ENCODE assay signal across 9 cellular contexts in the genomic region with DNA sequence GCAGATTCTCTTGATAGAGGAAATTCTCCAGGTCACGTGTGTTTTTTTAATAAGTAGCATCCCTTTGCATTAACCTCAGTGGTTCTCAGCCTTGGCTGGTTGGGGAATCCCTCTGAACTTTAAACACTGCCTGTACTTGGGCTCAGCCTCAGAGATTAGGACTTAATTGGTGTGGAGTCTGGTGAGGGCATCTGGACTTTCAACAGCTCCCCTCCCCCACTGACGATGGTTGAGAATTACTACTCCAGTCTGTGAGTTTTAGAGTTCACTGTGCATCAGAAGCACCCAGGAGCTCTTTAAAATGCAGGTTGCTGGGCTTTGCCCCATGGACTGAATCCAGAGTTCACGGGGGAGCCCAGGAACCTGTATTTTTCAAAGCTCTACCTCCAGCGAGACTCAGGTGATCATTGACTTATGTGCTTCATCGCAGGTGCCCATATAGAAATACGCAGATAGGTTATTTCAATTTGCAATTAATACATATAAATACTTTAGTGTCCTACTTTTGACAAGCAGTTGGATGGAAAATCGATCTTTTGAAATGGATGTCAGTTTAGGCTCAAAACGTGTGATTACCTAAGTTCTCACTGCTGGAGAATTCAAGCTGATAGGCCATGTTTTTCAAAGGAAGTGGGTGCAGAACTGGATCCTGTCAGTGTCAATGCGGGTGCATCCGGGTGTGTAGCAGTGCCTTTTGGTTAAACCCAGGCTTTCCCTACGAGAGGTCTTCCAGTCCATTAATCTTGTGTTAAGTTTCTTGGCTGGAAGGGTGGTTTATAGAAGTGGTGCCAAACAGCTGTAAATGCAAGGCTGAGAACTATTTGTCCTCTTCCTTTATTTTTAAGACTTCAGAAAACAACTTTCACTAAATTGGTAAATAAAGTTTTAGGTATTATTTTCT.
A peak's percentile ranks its signal among the peaks of the same experiment; 100 is the strongest.
DNase-seq lines count a peak whose midpoint lies in the region; ATAC-seq and TF ChIP-seq lines count a peak whose summit lies in the region.
"Had no signal": no experiment of that assay in that cellular context is flagged by ENCODE, and none has a peak within 500 bp of the region (broad histone marks: within the 10 kb centered on the region; RNA-seq: fewer than 3 reads in every experiment).

No MANE protein-coding gene starts in this region.

- no peaks in the 10 kb centered on the region for H3K36me3 ChIP-seq in cardiac muscle cell
- H3K36me3 ChIP-seq in endodermal cell (ENCODE audit: control insufficient read depth, insufficient read depth, low read length): peaks cover 33% of the 10 kb centered on the region
- H3K36me3 ChIP-seq in mesodermal cell (ENCODE audit: control insufficient read depth, insufficient read depth, low read length): no peaks in the 10 kb centered on the region

- CTCF ChIA-PET in WTC11 (lab: Charles Lee): no interaction called here

- no peak overlapping the region for H3K18ac ChIP-seq in H9 (ENCODE audit: insufficient read length, low read depth, low read length)

- no peak overlapping the region for H3K23ac ChIP-seq in H9 (ENCODE audit: insufficient read length, low read depth, low read length)

- no peak overlapping the region for H4K91ac ChIP-seq in H9 (ENCODE audit: insufficient read length, low read depth, low read length)

- H3K27ac ChIP-seq in cardiac muscle cell (no peak overlapping the region), endodermal cell (ENCODE audit: low read depth, low read length) (no peak overlapping the region), mesodermal cell (ENCODE audit: low read depth, low read length, severe bottlenecking) (peak overlapping the region; percentile 62), H9 (ENCODE audit: insufficient read length, low read depth, low read length) (no peak overlapping the region)

- peaks cover 28% of the 10 kb centered on the region for H3K4me1 ChIP-seq in cardiac muscle cell (ENCODE audit: low read depth)
- peaks cover 20% of the 10 kb centered on the region for H3K4me1 ChIP-seq in endodermal cell (ENCODE audit: control insufficient read depth, insufficient read depth, low read length)
- H3K4me1 ChIP-seq in mesodermal cell (ENCODE audit: control insufficient read depth, insufficient read depth, low read length, poor library complexity, severe bottlenecking): peaks cover 37% of the 10 kb centered on the region
- peaks cover 16% of the 10 kb centered on the region; the same call in 1 of the 2 replicates for H3K4me1 ChIP-seq in H9 (ENCODE audit: insufficient read depth, low read length)

- H3K4me1 Mint-ChIP-seq in endodermal cell: peaks cover 68% of the 10 kb centered on the region
- H3K4me1 Mint-ChIP-seq in WTC11: peaks cover 80% of the 10 kb centered on the region
- H3K4me1 Mint-ChIP-seq in H9: peaks cover 67% of the 10 kb centered on the region in 2 experiments

- H3K4me3 ChIP-seq in cardiac muscle cell (no peak overlapping the region), endodermal cell (ENCODE audit: low read length) (peak overlapping the region; percentile 55), mesodermal cell (ENCODE audit: extremely low read depth, insufficient read depth, low read length, poor library complexity, severe bottlenecking) (no peak overlapping the region)

- H2BK5ac ChIP-seq in H9 (ENCODE audit: insufficient read length, low read length): no peak overlapping the region

- no peak overlapping the region for H4K8ac ChIP-seq in H9 (replicated peaks; ENCODE audit: insufficient read length, low read depth, low read length)

- H3K36me3 Mint-ChIP-seq in endodermal cell (ENCODE audit: low read depth) (peaks cover 7% of the 10 kb centered on the region), WTC11 (peaks cover 8% of the 10 kb centered on the region), H9 (ENCODE audit: insufficient read depth in 1 of 3, low read depth in 3 of 3) (peaks cover 0 to 9% (median 6%) of the 10 kb centered on the region in 3 experiments; a peak in 4 of 7 replicates)

- 80 to 84% methylated on average over 2 to 11 of the region's 11 CpGs for WGBS in endodermal cell (ENCODE audit: insufficient coverage in 1 of 2, insufficient read length in 1 of 2), 2 experiments
- WGBS in mesodermal cell (ENCODE audit: insufficient coverage in 2 of 2), 2 experiments: 77 to 83% methylated on average over 6 to 7 of the region's 11 CpGs
- WGBS in H9 (ENCODE audit: extremely low coverage, insufficient read length, low lambda C conversion rate): no CpG with 5 or more reads among the region's 11 CpGs

- H2AK5ac ChIP-seq in H9 (ENCODE audit: insufficient read length, low read length): no peak overlapping the region

- peak overlapping the region; percentile 41 for H3K27ac Mint-ChIP-seq in endodermal cell
- H3K27ac Mint-ChIP-seq in WTC11: no peak overlapping the region
- no peak overlapping the region for H3K27ac Mint-ChIP-seq in H9

- no peak for TF ChIP-seq CTCF in cardiac muscle cell (IDR thresholded peaks at IDR 0.05; ENCODE audit: low read depth, low read length)
- no peak for TF ChIP-seq CTCF in endodermal cell (conservative IDR thresholded peaks at IDR 0.05)
- TF ChIP-seq CTCF in WTC11 (IDR thresholded peaks at IDR 0.05): no peak
- no peak for TF ChIP-seq CTCF in H9 (conservative IDR thresholded peaks at IDR 0.05)

- DNase-seq in cardiac muscle cell (ENCODE audit: low read depth in 1 of 2, low spot score in 1 of 2) (peak; percentile 72 to 76), cardiac septum (ENCODE audit: low spot score) (no peak), endodermal cell (no peak), WTC11 (ENCODE audit: low spot score) (no peak), H9 (no peak), NCI-H2227 treated with DMSO at 0.1 percent for 48 hours (lab: John Stamatoyannopoulos, UW) (no peak)
- no peak for DNase-seq in activated CD8-positive, alpha-beta memory T cell treated with anti-CD3 and anti-CD28 coated beads for 24 hours
- DNase-seq: Karpas-422 had no signal

- H3K79me2 ChIP-seq in H9 (ENCODE audit: insufficient read depth, low read length): peaks cover 4% of the 10 kb centered on the region; the same call in 1 of the 2 replicates

- no peak overlapping the region for H2BK15ac ChIP-seq in H9 (ENCODE audit: low read depth, low read length)

- H3K9ac ChIP-seq in endodermal cell (ENCODE audit: extremely low read depth, low read length, poor library complexity, severe bottlenecking) (no peak overlapping the region), H9 (ENCODE audit: extremely low read depth, insufficient read length, low read length) (no peak overlapping the region)

- no peaks in the 10 kb centered on the region for H3K23me2 ChIP-seq in H9 (ENCODE audit: insufficient read length, low read depth, low read length, poor library complexity, severe bottlenecking)

- no peaks in the 10 kb centered on the region for H3K9me3 ChIP-seq in cardiac muscle cell (ENCODE audit: low read depth)
- H3K9me3 ChIP-seq in endodermal cell (ENCODE audit: control insufficient read depth, low read length): no peaks in the 10 kb centered on the region
- no peaks in the 10 kb centered on the region for H3K9me3 ChIP-seq in mesodermal cell (ENCODE audit: control insufficient read depth, low read length)
- H3K9me3 ChIP-seq in H9 (ENCODE audit: control insufficient read depth, low read depth, low read length): no peaks in the 10 kb centered on the region

- no peak overlapping the region for H2BK20ac ChIP-seq in H9 (ENCODE audit: low read depth, low read length, poor library complexity, severe bottlenecking)

- H3K27me3 Mint-ChIP-seq in endodermal cell (ENCODE audit: insufficient read depth) (no peaks in the 10 kb centered on the region), WTC11 (ENCODE audit: low read depth) (no peaks in the 10 kb centered on the region), H9 (ENCODE audit: low read depth) (no peaks in the 10 kb centered on the region; the same call in 1 of the 2 replicates)

- no peaks in the 10 kb centered on the region for H4K20me1 ChIP-seq in H9 (ENCODE audit: control insufficient read depth, insufficient read depth, insufficient read length)

- H3K27me3 ChIP-seq in cardiac muscle cell (no peaks in the 10 kb centered on the region), endodermal cell (ENCODE audit: control insufficient read depth, insufficient read depth, low read length, poor library complexity, severe bottlenecking) (no peaks in the 10 kb centered on the region), H9 (ENCODE audit: insufficient read depth, low read length) (no peaks in the 10 kb centered on the region)

- H2AFZ ChIP-seq in H9 (ENCODE audit: low read length): no peak overlapping the region

- intact Hi-C loops in cardiac septum (cut with DNase I): no loop called here

- H2BK120ac ChIP-seq in H9 (ENCODE audit: low read depth, low read length, poor library complexity, severe bottlenecking): no peak overlapping the region

- H3T11ph ChIP-seq in H9 (ENCODE audit: low read length): no peak overlapping the region

- no peak overlapping the region for H3K4me2 ChIP-seq in H9 (ENCODE audit: insufficient read depth, insufficient read length, low read length)

- POLR2A ChIA-PET in WTC11 (lab: Charles Lee): no interaction called here

- H3K4ac ChIP-seq in H9 (ENCODE audit: low read depth, low read length): no peak overlapping the region

- H3K56ac ChIP-seq in H9 (ENCODE audit: insufficient read length, low read depth, low read length): no peak overlapping the region

- ATAC-seq in WTC11: no peak

- H3K14ac ChIP-seq in H9 (ENCODE audit: insufficient read depth, low read length): no peak overlapping the region

- H3K9me3 Mint-ChIP-seq in endodermal cell (no peaks in the 10 kb centered on the region), WTC11 (no peaks in the 10 kb centered on the region), H9 (no peaks in the 10 kb centered on the region)

- H3K4me3 Mint-ChIP-seq in endodermal cell (peak overlapping the region; percentile 27), WTC11 (no peak overlapping the region), H9 (no peak overlapping the region)

- peaks cover 3% of the 10 kb centered on the region for H3K79me1 ChIP-seq in H9 (ENCODE audit: insufficient read depth, low read depth, low read length, poor library complexity, severe bottlenecking)

- no peak overlapping the region for H2BK12ac ChIP-seq in H9 (ENCODE audit: insufficient read length, low read depth, low read length)

- no peak overlapping the region for H4K5ac ChIP-seq in H9 (ENCODE audit: insufficient read length, low read depth, low read length)

Comparison
In these comparisons a context has a peak if more than half of its experiments do, and no peak if none do; other contexts are left out.
1. DNase-seq: peak in cardiac muscle cell (2 of 2); none in cardiac septum (single experiment), endodermal cell (single experiment), WTC11 (single experiment), H9 (single experiment), activated CD8-positive, alpha-beta memory T cell treated with anti-CD3 and anti-CD28 coated beads for 24 hours (single experiment) and NCI-H2227 treated with DMSO at 0.1 percent for 48 hours (single experiment).